8 cellular contexts compared by ENCODE assay signal in genomic region chr19:16497042-16497441, GRCh38. TPM values are rescaled to one million over a fixed set of nuclear protein-coding genes. Genes with fewer than 3 reads are reported as not detected.
DNase-seq lines count a peak whose midpoint lies in the region; ATAC-seq and TF ChIP-seq lines count a peak whose summit lies in the region.

No MANE protein-coding gene starts in this region.

- no peaks in the 10 kb centered on the region for H3K27me3 Mint-ChIP-seq in activated CD8-positive, alpha-beta memory T cell treated with anti-CD3 and anti-CD28 coated beads, Interleukin-2, amount 10 ng/mL, durations not matched to agents 7 days and 5 days
- H3K27me3 Mint-ChIP-seq in activated CD8-positive, alpha-beta T cell treated with anti-CD3 and anti-CD28 coated beads, Interleukin-2, amount 10 ng/mL, durations not matched to agents 7 days and 5 days (ENCODE audit: low read depth) = no peaks in the 10 kb centered on the region

- H3K4me1 ChIP-seq in tibial artery = peaks cover 0 to 9% (median 5%) of the 10 kb centered on the region in 4 donors

- H3K9me3 Mint-ChIP-seq in activated CD8-positive, alpha-beta memory T cell treated with anti-CD3 and anti-CD28 coated beads, Interleukin-2, amount 10 ng/mL, durations not matched to agents 7 days and 5 days (ENCODE audit: low read depth) = no peaks in the 10 kb centered on the region
- H3K9me3 Mint-ChIP-seq in activated CD8-positive, alpha-beta T cell treated with anti-CD3 and anti-CD28 coated beads, Interleukin-2, amount 10 ng/mL, durations not matched to agents 7 days and 5 days (ENCODE audit: insufficient read depth) = no peaks in the 10 kb centered on the region

- H3K36me3 ChIP-seq in tibial artery = peaks cover 7 to 17% (median 12%) of the 10 kb centered on the region in 3 donors

- TF ChIP-seq CTCF in tibial artery (IDR thresholded peaks at IDR 0.05) = no peak

- H3K4me3 ChIP-seq in tibial artery = peak overlapping the region; percentile 65 to 69

- CTCF ChIA-PET in activated CD8-positive, alpha-beta memory T cell treated with anti-CD3 and anti-CD28 coated beads, Interleukin-2, amount 10 ng/mL, durations not matched to agents 7 days and 5 days (lab: Charles Lee) = no interaction called here
- CTCF ChIA-PET in activated CD8-positive, alpha-beta T cell treated with anti-CD3 and anti-CD28 coated beads, Interleukin-2, amount 10 ng/mL, durations not matched to agents 7 days and 5 days (lab: Charles Lee) = interaction anchor here (0.9 to 1.9 kb wide), 3 partner anchors 45 to 115 kb away, joined by 3 to 4 read pairs (median 4); partner anchors contain the start of gene CHERP

- ATAC-seq in activated CD8-positive, alpha-beta memory T cell treated with anti-CD3 and anti-CD28 coated beads, Interleukin-2, amount 10 ng/mL, durations not matched to agents 7 days and 5 days = no peak
- ATAC-seq in activated CD8-positive, alpha-beta T cell treated with anti-CD3 and anti-CD28 coated beads, Interleukin-2, amount 10 ng/mL, durations not matched to agents 7 days and 5 days = no peak

- intact Hi-C loops in tibial artery (cut with DNase I; ENCODE audit: low total_unique reads) = loop anchor here (2.0 kb wide), 1 partner anchor 26 kb away; the partner anchor contains the start of gene EPS15L1

- peaks cover 18% of the 10 kb centered on the region for H3K4me1 Mint-ChIP-seq in activated CD8-positive, alpha-beta memory T cell treated with anti-CD3 and anti-CD28 coated beads, Interleukin-2, amount 10 ng/mL, durations not matched to agents 7 days and 5 days
- H3K4me1 Mint-ChIP-seq in activated CD8-positive, alpha-beta T cell treated with anti-CD3 and anti-CD28 coated beads, Interleukin-2, amount 10 ng/mL, durations not matched to agents 7 days and 5 days (ENCODE audit: low read depth) = peaks cover 9% of the 10 kb centered on the region

- peak overlapping the region; percentile 80 for H3K4me3 Mint-ChIP-seq in activated CD8-positive, alpha-beta memory T cell treated with anti-CD3 and anti-CD28 coated beads, Interleukin-2, amount 10 ng/mL, durations not matched to agents 7 days and 5 days
- H3K4me3 Mint-ChIP-seq in activated CD8-positive, alpha-beta T cell treated with anti-CD3 and anti-CD28 coated beads, Interleukin-2, amount 10 ng/mL, durations not matched to agents 7 days and 5 days = peak overlapping the region; percentile 96

- H3K27ac ChIP-seq in tibial artery = peak overlapping the region; percentile 71 to 78

- H3K9me3 ChIP-seq in tibial artery = no peaks in the 10 kb centered on the region

- H3K27ac Mint-ChIP-seq in activated CD8-positive, alpha-beta memory T cell treated with anti-CD3 and anti-CD28 coated beads, Interleukin-2, amount 10 ng/mL, durations not matched to agents 7 days and 5 days = no peak overlapping the region
- no peak overlapping the region for H3K27ac Mint-ChIP-seq in activated CD8-positive, alpha-beta T cell treated with anti-CD3 and anti-CD28 coated beads, Interleukin-2, amount 10 ng/mL, durations not matched to agents 7 days and 5 days

- peaks cover 1% of the 10 kb centered on the region for H3K36me3 Mint-ChIP-seq in activated CD8-positive, alpha-beta memory T cell treated with anti-CD3 and anti-CD28 coated beads, Interleukin-2, amount 10 ng/mL, durations not matched to agents 7 days and 5 days
- no peaks in the 10 kb centered on the region for H3K36me3 Mint-ChIP-seq in activated CD8-positive, alpha-beta T cell treated with anti-CD3 and anti-CD28 coated beads, Interleukin-2, amount 10 ng/mL, durations not matched to agents 7 days and 5 days (ENCODE audit: low read depth)

- no peaks in the 10 kb centered on the region for H3K27me3 ChIP-seq in tibial artery

- POLR2A ChIA-PET in activated CD8-positive, alpha-beta T cell treated with anti-CD3 and anti-CD28 coated beads, Interleukin-2, amount 10 ng/mL, durations not matched to agents 7 days and 5 days (lab: Charles Lee) = interaction anchor here (1.0 to 1.3 kb wide), 2 partner anchors 46 to 77 kb away, joined by 3 read pairs; no protein-coding TSS in a partner anchor

- DNase-seq in activated CD8-positive, alpha-beta memory T cell treated with anti-CD3 and anti-CD28 coated beads, Interleukin-2, amount 10 ng/mL, durations not matched to agents 7 days and 5 days = no peak
- no peak for DNase-seq in activated CD8-positive, alpha-beta memory T cell treated with anti-CD3 and anti-CD28 coated beads for 24 hours
- DNase-seq in activated CD8-positive, alpha-beta T cell treated with anti-CD3 and anti-CD28 coated beads, Interleukin-2, amount 10 ng/mL, durations not matched to agents 7 days and 5 days = no peak
- DNase-seq in iris pigment epithelial cell (ENCODE audit: low read depth) = peak; percentile 43
- DNase-seq in tibial artery = no peak
- no peak for DNase-seq in NCI-H748 (lab: John Stamatoyannopoulos, UW; ENCODE audit: unreplicated experiment)
- DNase-seq in KG1 (lab: John Stamatoyannopoulos, UW) = no peak
- no peak for DNase-seq in NAMALWA (ENCODE audit: low spot score)

RNA-seq across cellular contexts. Expression of gene C19orf44, which starts 0.8 kb away (rescaled TPM):
- total RNA-seq in activated CD8-positive, alpha-beta memory T cell treated with anti-CD3 and anti-CD28 coated beads, Interleukin-2, amount 10 ng/mL, durations not matched to agents 7 days and 5 days = 1 to 10 TPM; 3.5 to 3.6 TPM
- total RNA-seq in activated CD8-positive, alpha-beta T cell treated with anti-CD3 and anti-CD28 coated beads, Interleukin-2, amount 10 ng/mL, durations not matched to agents 7 days and 5 days = 1 to 10 TPM; 3.0 to 3.1 TPM

RNA-seq across cellular contexts. Expression of gene CALR3, which starts 1.1 kb away (rescaled TPM):
- not detected for total RNA-seq in activated CD8-positive, alpha-beta memory T cell treated with anti-CD3 and anti-CD28 coated beads, Interleukin-2, amount 10 ng/mL, durations not matched to agents 7 days and 5 days
- total RNA-seq in activated CD8-positive, alpha-beta T cell treated with anti-CD3 and anti-CD28 coated beads, Interleukin-2, amount 10 ng/mL, durations not matched to agents 7 days and 5 days = not detected

RNA-seq across cellular contexts. Expression of gene EPS15L1, which starts 25.3 kb away (rescaled TPM):
- total RNA-seq in activated CD8-positive, alpha-beta memory T cell treated with anti-CD3 and anti-CD28 coated beads, Interleukin-2, amount 10 ng/mL, durations not matched to agents 7 days and 5 days = 10 to 100 TPM; 40.7 to 42.6 TPM
- total RNA-seq in activated CD8-positive, alpha-beta T cell treated with anti-CD3 and anti-CD28 coated beads, Interleukin-2, amount 10 ng/mL, durations not matched to agents 7 days and 5 days = 10 to 100 TPM; 34.1 to 35.5 TPM

RNA-seq across cellular contexts. Expression of gene CHERP, which starts 45.2 kb away (rescaled TPM):
- 10 to 100 TPM; 66.5 to 74.5 TPM for total RNA-seq in activated CD8-positive, alpha-beta memory T cell treated with anti-CD3 and anti-CD28 coated beads, Interleukin-2, amount 10 ng/mL, durations not matched to agents 7 days and 5 days
- 10 to 100 TPM; 60.0 to 60.8 TPM for total RNA-seq in activated CD8-positive, alpha-beta T cell treated with anti-CD3 and anti-CD28 coated beads, Interleukin-2, amount 10 ng/mL, durations not matched to agents 7 days and 5 days
